Comparison of ENCODE assay signal across 11 cellular contexts in genomic region chr11:30282289-30282631, GRCh38. TPM values are rescaled to one million over a fixed set of nuclear protein-coding genes. Genes with fewer than 3 reads are reported as not detected.
DNase-seq lines count a peak whose midpoint lies in the region; ATAC-seq, FAIRE-seq and TF ChIP-seq lines count a peak whose summit lies in the region.
"Had no signal": no experiment of that assay in that cellular context is flagged by ENCODE, and none has a peak within 500 bp of the region (broad histone marks: within the 10 kb centered on the region; RNA-seq: fewer than 3 reads in every experiment).

No MANE protein-coding gene starts in this region.

- no peaks in the 10 kb centered on the region for H4K20me1 ChIP-seq in GM12878 (ENCODE audit: control insufficient read depth, insufficient read depth)

- H3K9me3 ChIP-seq in GM12878 (replicated peaks; ENCODE audit: control insufficient read depth, insufficient read depth, low read length): no peaks in the 10 kb centered on the region

- in situ Hi-C loops in GM12878 (cut with MboI): no loop called here

- no peak overlapping the region for H2AFZ ChIP-seq in GM12878 (ENCODE audit: control insufficient read depth, low read depth, low read length)

- BruUV-seq in GM12878 (replicated peaks; lab: Mats Ljungman, UMichigan): no TSS peak

- no peak for TF ChIP-seq RAD21 in GM12878 (IDR thresholded peaks at IDR 0.05; ENCODE audit: insufficient read depth, low read depth, low read length)

- FAIRE-seq in GM12878 (lab: Jason Lieb, UNC): no peak

- no peak overlapping the region for H3K27ac ChIP-seq in GM12878 (ENCODE audit: control insufficient read depth, insufficient read depth)

- H3K36me3 ChIP-seq in GM12878 (ENCODE audit: control insufficient read depth in 2 of 2, insufficient read depth in 2 of 2, low read length in 1 of 2): no peaks in the 10 kb centered on the region

- SMC1A ChIA-PET in GM12878 (lab: Charles Lee; ENCODE audit: uncharacterized antibody, unreplicated experiment): interaction anchor here (0.5 to 1.3 kb wide), 3 partner anchors 21 to 51 kb away, joined by 3 to 4 read pairs (median 3); partner anchors contain the start of gene FSHB

- intact Hi-C loops in GM12878 (cut with micrococcal nuclease; ENCODE audit: unreplicated experiment): no loop called here
- intact Hi-C loops in left ventricle myocardium superior (cut with micrococcal nuclease): no loop called here

- 0% methylated on average over 3 of the region's 3 CpGs for WGBS in GM12878 (ENCODE audit: insufficient coverage, insufficient replicate concordance, low lambda C conversion rate, missing lambda C conversion rate)

- DNase-seq in GM12878 (ENCODE audit: low read depth, low spot score): peak; percentile 17
- no peak for DNase-seq in NCI-H69 (lab: John Stamatoyannopoulos, UW)
- no peak for DNase-seq in NCI-H2227 (lab: John Stamatoyannopoulos, UW; ENCODE audit: unreplicated experiment)
- no peak for DNase-seq in left ventricle myocardium superior
- DNase-seq in nucleus accumbens (lab: John Stamatoyannopoulos, UW): no peak

- H3K79me2 ChIP-seq in GM12878 (ENCODE audit: control insufficient read depth, insufficient read depth, low read length): no peaks in the 10 kb centered on the region

- no peaks in the 10 kb centered on the region for H3K27me3 ChIP-seq in GM12878 (replicated peaks in 1 of 2; ENCODE audit: control insufficient read depth in 2 of 2, insufficient read depth in 2 of 2, low read length in 1 of 2)

- H3K9ac ChIP-seq in GM12878 (ENCODE audit: control insufficient read depth, insufficient read depth, low read length): no peak overlapping the region

- TF ChIP-seq POLR2A in GM18505 (IDR thresholded peaks at IDR 0.05; ENCODE audit: borderline replicate concordance, extremely low read depth, insufficient read depth, insufficient read length) (no peak), GM12878 (IDR thresholded peaks at IDR 0.05; ENCODE audit: low read depth, low read length) (no peak)

- TF ChIP-seq EP300 in GM12878 (IDR thresholded peaks at IDR 0.05; ENCODE audit: borderline replicate concordance in 1 of 2, control insufficient read depth in 1 of 2, low read depth in 2 of 2, low read length in 2 of 2): no peak

- peak overlapping the region; percentile 23; the same call in 1 of the 2 replicates for H3K4me2 ChIP-seq in GM12878 (ENCODE audit: control insufficient read depth, insufficient read depth)

- RAD21 ChIA-PET in GM12878 (lab: Charles Lee; ENCODE audit: unreplicated experiment): no interaction called here

- POLR2A ChIA-PET in GM12878 (lab: Charles Lee): no interaction called here

- peaks cover 7% of the 10 kb centered on the region for H3K4me1 ChIP-seq in GM12878 (ENCODE audit: control insufficient read depth, insufficient read depth, low read length)

- no peak overlapping the region for H3K4me3 ChIP-seq in GM12878

- ATAC-seq in GM18505 (IDR thresholded peaks at IDR 0.05; ENCODE audit: unreplicated experiment): peak; percentile 88
- peak; percentile 93 for ATAC-seq in GM21381 (IDR thresholded peaks at IDR 0.05; ENCODE audit: unreplicated experiment)
- peak; percentile 85 for ATAC-seq in HG03354 (IDR thresholded peaks at IDR 0.05; ENCODE audit: poor library complexity, severe bottlenecking, unreplicated experiment)
- ATAC-seq in GM12878: peak; percentile 90
- no peak for ATAC-seq in left ventricle myocardium superior

- CTCF ChIA-PET in GM12878 (lab: Yijun Ruan, JAX): interaction anchor here (1.4 kb wide), 1 partner anchor 35 kb away, joined by 4 read pairs; no protein-coding TSS in a partner anchor

- TF ChIP-seq CTCF in GM12878 (IDR thresholded peaks at IDR 0.05 in 2 of 3, conservative IDR thresholded peaks at IDR 0.05 in 1 of 3; ENCODE audit: control insufficient read depth in 2 of 3, extremely low read depth in 1 of 3, insufficient read depth in 1 of 3, low read depth in 3 of 3, low read length in 3 of 3): no peak

TF ChIP-seq in GM12878, 131 proteins besides CTCF, POLR2A, EP300 and RAD21:
- 0 out of 2 replicates have a peak, but pooled peaks have one; percentile 30 for TF ChIP-seq IKZF1 (conservative IDR thresholded peaks at IDR 0.05)
- TF ChIP-seq KAT2A (conservative IDR thresholded peaks at IDR 0.05; ENCODE audit: control insufficient read depth, low read depth, low read length): no peak
- no peak for TF ChIP-seq PAX5 (IDR thresholded peaks at IDR 0.05; ENCODE audit: borderline replicate concordance, low read depth, low read length)
- no peak for TF ChIP-seq MEF2B (IDR thresholded peaks at IDR 0.05; ENCODE audit: partially characterized antibody, poor library complexity, severe bottlenecking)
- 0 out of 2 replicates have a peak, but pooled peaks have one; percentile 24 for TF ChIP-seq EED (IDR thresholded peaks at IDR 0.05; ENCODE audit: low read depth)
- TF ChIP-seq RUNX3 (IDR thresholded peaks at IDR 0.05; ENCODE audit: low read length): peak; percentile 71
TF ChIP-seq in GM12878: peak in this region for 3.

RNA-seq across cellular contexts. Expression of gene ARL14EP, which starts 40.6 kb away (rescaled TPM):
- 85.2 and 89.9 TPM in 2 replicates for total RNA-seq in GM12878 (2013; cell fraction: nucleolus; rRNA removed)
- total RNA-seq in GM12878 (2014; rRNA removed) (21.5 and 26.6 TPM in 2 replicates), GM12878 (2014; rRNA removed; fragmentation: Illumina TruSeq; extraction: Trizol) (28.4 and 30.0 TPM in 2 replicates), GM12878 (2021) (29.8 and 31.7 TPM in 2 replicates), left ventricle myocardium superior (35.9 TPM)
- 24.9 TPM for polyA plus RNA-seq in GM12878 (2011; ENCODE audit: low read depth)
- polyA plus RNA-seq in GM12878 (2011; rRNA removed) (59.8 and 112 TPM in 2 replicates), GM12878 (2014; fragmentation: Illumina TruSeq; extraction: Trizol) (44.3 and 50.6 TPM in 2 replicates), GM12878 (2014; fragmentation: Nextera tagmentation; extraction: Ambion mirVana) (10 to 100 TPM; 41.3 to 56.7 TPM), GM12878 (2014; rRNA removed) (18.1 and 18.3 TPM in 2 replicates), GM12878 (2016; fragmentation: Nextera tagmentation; extraction: Ambion mirVana) (10 to 100 TPM; 48.8 to 50.8 TPM)
- 11.6 and 16.8 TPM in 2 replicates for polyA plus RNA-seq in GM12878 (2011; cell fraction: cytosol; rRNA removed)
- polyA plus RNA-seq in GM12878 (2011; cell fraction: nucleus; rRNA removed): 27.7 and 27.9 TPM in 2 replicates
- 26.8 and 33.3 TPM in 2 replicates for polyA plus RNA-seq in GM12878 (2012)
- 16.3 and 36.1 TPM in 2 replicates for polyA minus RNA-seq in GM12878 (2011; rRNA and poly(A)+ RNA removed)
- polyA minus RNA-seq in GM12878 (2011; cell fraction: cytosol; rRNA and poly(A)+ RNA removed): 8.3 and 14.8 TPM in 2 replicates
- polyA minus RNA-seq in GM12878 (2011; cell fraction: nucleus; rRNA and poly(A)+ RNA removed): 29.4 and 32.7 TPM in 2 replicates

RNA-seq across cellular contexts. Expression of gene FSHB, which starts 51.4 kb away (rescaled TPM):
- not detected in 2 replicates for total RNA-seq in GM12878 (2013; cell fraction: nucleolus; rRNA removed)
- not detected in 2 replicates for total RNA-seq in GM12878 (2014; rRNA removed)
- total RNA-seq in GM12878 (2014; rRNA removed; fragmentation: Illumina TruSeq; extraction: Trizol): not detected in 2 replicates
- total RNA-seq in GM12878 (2021): not detected in 2 replicates
- polyA plus RNA-seq in GM12878 (2011; ENCODE audit: low read depth): not detected
- polyA plus RNA-seq in GM12878 (2011; rRNA removed): not detected in 2 replicates
- polyA plus RNA-seq in GM12878 (2011; cell fraction: cytosol; rRNA removed): not detected in 2 replicates
- polyA plus RNA-seq in GM12878 (2011; cell fraction: nucleus; rRNA removed): not detected in 2 replicates
- polyA plus RNA-seq in GM12878 (2012): not detected in 2 replicates
- polyA plus RNA-seq in GM12878 (2014; fragmentation: Illumina TruSeq; extraction: Trizol): not detected in 2 replicates
- polyA plus RNA-seq in GM12878 (2014; fragmentation: Nextera tagmentation; extraction: Ambion mirVana): not detected
- polyA plus RNA-seq in GM12878 (2014; rRNA removed): not detected in 2 replicates
- polyA plus RNA-seq in GM12878 (2016; fragmentation: Nextera tagmentation; extraction: Ambion mirVana): not detected
- polyA minus RNA-seq in GM12878 (2011; rRNA and poly(A)+ RNA removed): not detected in 2 replicates
- polyA minus RNA-seq in GM12878 (2011; cell fraction: cytosol; rRNA and poly(A)+ RNA removed): not detected in 2 replicates
- polyA minus RNA-seq in GM12878 (2011; cell fraction: nucleus; rRNA and poly(A)+ RNA removed): not detected in 2 replicates
- not detected for total RNA-seq in left ventricle myocardium superior
- total RNA-seq: LHCN-M2, neural crest cell had no signal
- polyA plus RNA-seq: adipose tissue had no signal
